ENCODE assay signal across 8 cellular contexts in the genomic region with DNA sequence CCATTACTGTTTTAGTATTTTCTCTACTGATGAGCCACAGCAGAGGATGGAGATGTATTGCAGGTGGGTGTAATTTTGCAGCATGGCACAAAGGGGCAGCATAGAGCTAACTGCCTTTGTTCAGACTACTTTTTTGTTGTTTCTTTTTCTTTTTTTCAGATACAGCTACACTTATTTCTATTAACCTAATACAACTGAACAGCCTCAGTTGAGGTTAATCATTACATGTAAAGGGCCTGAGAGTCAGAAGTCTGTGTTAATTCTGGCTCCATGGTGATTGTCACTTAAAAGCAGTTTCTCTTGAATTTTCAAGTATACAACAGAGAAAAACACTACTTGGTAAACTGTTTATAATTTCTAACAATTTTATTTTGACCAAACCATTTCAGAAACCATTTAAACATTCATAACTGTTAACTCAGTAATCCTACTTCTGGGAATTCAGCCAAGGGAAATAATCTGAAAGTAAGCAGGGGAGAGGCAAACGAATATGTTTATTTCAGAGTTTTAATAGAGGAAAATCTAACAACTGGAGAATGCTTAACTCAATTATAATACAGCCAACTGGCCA. TPM values are rescaled to one million over a fixed set of nuclear protein-coding genes. Genes with fewer than 3 reads are reported as not detected.
DNase-seq lines count a peak whose midpoint lies in the region; ATAC-seq, FAIRE-seq and TF ChIP-seq lines count a peak whose summit lies in the region.

No MANE protein-coding gene starts in this region.

- peak; percentile 34 for DNase-seq in BE2C
- DNase-seq in MCF 10A (ENCODE audit: unreplicated experiment) = peak; percentile 35
- no peak for DNase-seq in kidney
- DNase-seq in thoracic aorta (ENCODE audit: low spot score) = no peak

- POLR2A ChIA-PET in MCF 10A (lab: Yijun Ruan, JAX) = interaction anchor here (0.6 to 0.8 kb wide), 2 partner anchors 75 to 719 kb away, joined by 3 to 4 read pairs; a partner anchor contains a TSS

- H3K4me1 ChIP-seq in BE2C (no peaks in the 10 kb centered on the region), OCI-LY3 (ENCODE audit: low read length) (no peaks in the 10 kb centered on the region), kidney (ENCODE audit: control insufficient read depth in 1 of 2, insufficient read depth in 1 of 2, low read depth in 1 of 2, low read length in 2 of 2) (peaks cover 0 to 5% of the 10 kb centered on the region in 2 donors), thoracic aorta (ENCODE audit: control insufficient read depth in 1 of 2, low read depth in 2 of 2) (peaks cover 0 to 8% of the 10 kb centered on the region in 2 donors)

- ATAC-seq in HG03159 (IDR thresholded peaks at IDR 0.05; ENCODE audit: unreplicated experiment) (peak; percentile 93), thoracic aorta (ENCODE audit: insufficient number of reproducible peaks, low FRiP score, low read depth) (no peak), HG02852 (IDR thresholded peaks at IDR 0.05; ENCODE audit: unreplicated experiment) (no peak)

- H3K4me3 ChIP-seq in BE2C (ENCODE audit: low read depth, low read length) = no peak overlapping the region
- H3K4me3 ChIP-seq in OCI-LY3 (ENCODE audit: low read length) = no peak overlapping the region
- peak overlapping the region; percentile 27 to 37 for H3K4me3 ChIP-seq in kidney (ENCODE audit: low read length in 2 of 2)
- no peak overlapping the region for H3K4me3 ChIP-seq in thoracic aorta

- H2AFZ ChIP-seq in OCI-LY3 (ENCODE audit: low read depth, low read length) = no peak overlapping the region

- peaks cover under 1% of the 10 kb centered on the region for H3K9me3 Mint-ChIP-seq in MCF 10A (ENCODE audit: unreplicated experiment)

- H3K4me1 Mint-ChIP-seq in MCF 10A (ENCODE audit: insufficient read depth, unreplicated experiment) = no peaks in the 10 kb centered on the region

- CTCF ChIA-PET in MCF 10A (lab: Yijun Ruan, JAX) = interaction anchor here (0.6 to 6.0 kb wide), 19 partner anchors 9 to 1153 kb away, joined by 3 to 66 read pairs (median 4); a partner anchor contains a TSS

- intact Hi-C loops in MCF 10A (cut with micrococcal nuclease) (loop anchor here (2.0 to 5.0 kb wide), 2 partner anchors 25 to 151 kb away; a partner anchor contains a TSS), kidney (cut with DNase I) (no loop called here)

- H3K27ac Mint-ChIP-seq in MCF 10A (ENCODE audit: low read depth, unreplicated experiment) = peak overlapping the region; percentile 31

- TF ChIP-seq CTCF in BE2C (IDR thresholded peaks at IDR 0.05; ENCODE audit: low read depth, low read length) (peak; percentile 89), GM12872 (IDR thresholded peaks at IDR 0.05; ENCODE audit: insufficient read depth, low read depth, low read length) (peak; percentile 89), OCI-LY3 (IDR thresholded peaks at IDR 0.05; ENCODE audit: low read depth, low read length) (peak; percentile 75), MCF 10A (IDR thresholded peaks at IDR 0.05; ENCODE audit: unreplicated experiment) (peak; percentile 79), kidney (IDR thresholded peaks at IDR 0.05; ENCODE audit: borderline replicate concordance, extremely low read depth, insufficient read depth) (peak; percentile 80), thoracic aorta (IDR thresholded peaks at IDR 0.05) (peak; percentile 66)

- no peaks in the 10 kb centered on the region for H3K9me3 ChIP-seq in BE2C
- no peaks in the 10 kb centered on the region for H3K9me3 ChIP-seq in OCI-LY3 (ENCODE audit: insufficient read depth, low read length)
- no peaks in the 10 kb centered on the region for H3K9me3 ChIP-seq in kidney (ENCODE audit: control insufficient read depth in 1 of 2, low read length in 2 of 2)
- H3K9me3 ChIP-seq in thoracic aorta = no peaks in the 10 kb centered on the region

- no peak overlapping the region for H3K4me3 Mint-ChIP-seq in MCF 10A (ENCODE audit: unreplicated experiment)

- peak; percentile 98 for FAIRE-seq in kidney (lab: Jason Lieb, UNC)

- H3K27ac ChIP-seq in OCI-LY3 (ENCODE audit: low read length) = no peak overlapping the region
- peak overlapping the region; percentile 7 to 48 for H3K27ac ChIP-seq in kidney (ENCODE audit: low read depth in 2 of 2, low read length in 2 of 2)
- peak overlapping the region in 1 of 2 donors; percentile 1 for H3K27ac ChIP-seq in thoracic aorta

- H3K36me3 Mint-ChIP-seq in MCF 10A (ENCODE audit: insufficient read depth, unreplicated experiment) = peaks cover 5% of the 10 kb centered on the region

- H3K27me3 Mint-ChIP-seq in MCF 10A (ENCODE audit: insufficient read depth, unreplicated experiment) = no peaks in the 10 kb centered on the region

- no peaks in the 10 kb centered on the region for H4K20me1 ChIP-seq in OCI-LY3 (ENCODE audit: insufficient read depth, low read length)

- BruUV-seq in MCF 10A (replicated peaks; lab: Mats Ljungman, UMichigan) = no TSS peak

- H3K9ac ChIP-seq in OCI-LY3 (ENCODE audit: low read length) (no peak overlapping the region), kidney (ENCODE audit: low read length in 2 of 2) (no peak overlapping the region)

- H3K79me2 ChIP-seq in OCI-LY3 (ENCODE audit: low read length) = no peaks in the 10 kb centered on the region

- no peaks in the 10 kb centered on the region for H3K36me3 ChIP-seq in BE2C
- peaks cover 38% of the 10 kb centered on the region for H3K36me3 ChIP-seq in OCI-LY3 (replicated peaks; ENCODE audit: low read depth, low read length)
- peaks cover 3% of the 10 kb centered on the region in 2 donors for H3K36me3 ChIP-seq in kidney (ENCODE audit: control insufficient read depth in 1 of 2, insufficient read depth in 2 of 2, low read length in 2 of 2)
- H3K36me3 ChIP-seq in thoracic aorta = peaks cover 14% of the 10 kb centered on the region

- no peak overlapping the region for H3K4me2 ChIP-seq in OCI-LY3 (ENCODE audit: low read length)

- no peaks in the 10 kb centered on the region for H3K27me3 ChIP-seq in BE2C
- no peaks in the 10 kb centered on the region for H3K27me3 ChIP-seq in OCI-LY3 (ENCODE audit: low read depth, low read length)
- no peaks in the 10 kb centered on the region for H3K27me3 ChIP-seq in thoracic aorta (replicated peaks; ENCODE audit: insufficient read depth)

RNA-seq across cellular contexts. Expression of a gene that starts 13.9 kb away (rescaled TPM):
- 0.17 TPM for polyA plus RNA-seq in BE2C (2012; ENCODE audit: insufficient read depth, insufficient read length, low read depth)
- total RNA-seq in MCF 10A (2022) = not detected in 2 replicates
- not detected for total RNA-seq in kidney
- not detected for polyA plus RNA-seq in kidney (ENCODE audit: insufficient read depth, low read depth, low replicate concordance)
- under 1 TPM in 1 of 2 donors, not detected in 1; 0.21 TPM for total RNA-seq in thoracic aorta

RNA-seq across cellular contexts. Expression of a gene that starts 24.6 kb away (rescaled TPM):
- polyA plus RNA-seq in BE2C (2012; ENCODE audit: insufficient read depth, insufficient read length, low read depth) = 8.9 TPM
- total RNA-seq in MCF 10A (2022) = 7.1 and 8.9 TPM in 2 replicates
- total RNA-seq in kidney = 58.1 TPM
- 32.9 TPM for polyA plus RNA-seq in kidney (ENCODE audit: insufficient read depth, low read depth, low replicate concordance)
- 100 to 1,000 TPM; 142 to 152 TPM for total RNA-seq in thoracic aorta

Comparison
In these comparisons a context has a peak if more than half of its experiments do, and no peak if none do; other contexts are left out.
1. DNase-seq: peak in BE2C (single experiment) and MCF 10A (single experiment); none in kidney (single experiment) and thoracic aorta (single experiment).
2. H3K4me3 ChIP-seq: peak in kidney (2 of 2); none in BE2C (single experiment), OCI-LY3 (single experiment) and thoracic aorta (single experiment).
3. Peak in every context shown above with its lines, with median percentiles within 50 percentile points of each other: CTCF ChIP-seq.